In genomic region chr12:47769234-47770085, GRCh38 we compare ENCODE assay signal across 13 cellular contexts. TPM values are rescaled to one million over a fixed set of nuclear protein-coding genes. Genes with fewer than 3 reads are reported as not detected.
DNase-seq lines count a peak whose midpoint lies in the region; ATAC-seq, FAIRE-seq and TF ChIP-seq lines count a peak whose summit lies in the region.
"Had no signal": no experiment of that assay in that cellular context is flagged by ENCODE, and none has a peak within 500 bp of the region (broad histone marks: within the 10 kb centered on the region; RNA-seq: fewer than 3 reads in every experiment).

No MANE protein-coding gene starts in this region.

- H2AFZ ChIP-seq in IMR-90 (replicated peaks; ENCODE audit: low read length, poor library complexity) (no peak overlapping the region), keratinocyte (ENCODE audit: control insufficient read depth, low read length) (no peak overlapping the region)
- H2AFZ ChIP-seq: GM23248 had no signal

- H3K9me3 ChIP-seq in IMR-90 (ENCODE audit: control insufficient read depth, insufficient read depth, low read length): no peaks in the 10 kb centered on the region
- no peaks in the 10 kb centered on the region for H3K9me3 ChIP-seq in SK-N-MC (ENCODE audit: low read depth, low read length)
- no peaks in the 10 kb centered on the region for H3K9me3 ChIP-seq in keratinocyte (ENCODE audit: control insufficient read depth, low read depth, low read length)

- H2BK120ac ChIP-seq in IMR-90 (ENCODE audit: low read depth, low read length): no peak overlapping the region

- H3K9ac ChIP-seq in IMR-90 (ENCODE audit: low read depth, low read length) (no peak overlapping the region), SK-N-MC (ENCODE audit: insufficient read length) (peak overlapping the region; percentile 16), keratinocyte (ENCODE audit: control insufficient read depth, extremely low read depth, insufficient read depth, low read length) (no peak overlapping the region)
- H3K9ac ChIP-seq: GM23248 had no signal

- TF ChIP-seq CTCF in IMR-90 (conservative IDR thresholded peaks at IDR 0.05; ENCODE audit: low read depth, low read length) (no peak), keratinocyte (optimal IDR thresholded peaks at IDR 0.05 in 1 of 3, IDR thresholded peaks at IDR 0.05 in 1 of 3, conservative IDR thresholded peaks at IDR 0.05 in 1 of 3; ENCODE audit: extremely low read depth in 1 of 3, insufficient read depth in 2 of 3, low read length in 3 of 3) (no peak)

- H2BK5ac ChIP-seq in IMR-90 (ENCODE audit: low read depth, low read length, poor library complexity, severe bottlenecking): no peak overlapping the region

- peak overlapping the region; percentile 3; the same call in 1 of the 2 replicates for H2AK5ac ChIP-seq in IMR-90 (ENCODE audit: low read depth, low read length)

- H3K79me1 ChIP-seq in IMR-90 (ENCODE audit: low read depth in 1 of 2, low read length in 2 of 2): peaks cover 0 to 3% of the 10 kb centered on the region in 2 experiments; a peak in 1 of 4 replicates

- no peaks in the 10 kb centered on the region for H3K27me3 ChIP-seq in IMR-90 (ENCODE audit: control insufficient read depth, insufficient read depth, low read length)
- H3K27me3 ChIP-seq in keratinocyte (ENCODE audit: control insufficient read depth, extremely low read depth, insufficient read depth, low read length): no peaks in the 10 kb centered on the region

- DNase-seq in IMR-90 (no peak), SK-N-MC (ENCODE audit: low read depth, low spot score) (no peak), keratinocyte (ENCODE audit: low read depth, low spot score) (no peak), superior temporal gyrus (ENCODE audit: extremely low spot score) (peak; percentile 16)
- DNase-seq in stimulated activated CD4-positive, alpha-beta T cell treated with anti-CD3 and anti-CD28 coated beads, Interleukin-4, amount 100 ng/mL, for 4 hours: no peak
- DNase-seq: CD8-positive, alpha-beta T cell; NCI-H2029 treated with DMSO at 0.1 percent for 48 hours; NCI-H524 treated with DMSO at 0.1 percent for 48 hours had no signal

- H3K4me1 ChIP-seq in IMR-90 (ENCODE audit: control insufficient read depth, insufficient read depth, low read length) (peaks cover 9% of the 10 kb centered on the region), keratinocyte (ENCODE audit: control insufficient read depth, extremely low read depth, insufficient read depth, low read length) (peaks cover 60% of the 10 kb centered on the region)

- WGBS in IMR-90 (ENCODE audit: extremely low coverage in 2 of 2, insufficient read length in 1 of 2), 2 experiments: no CpG with 5 or more reads among the region's 4 CpGs

- H3K4me3 ChIP-seq in IMR-90 (ENCODE audit: insufficient read depth, low read depth, low read length): no peak overlapping the region
- peak overlapping the region; percentile 63; the same call in 1 of the 2 replicates for H3K4me3 ChIP-seq in SK-N-MC
- H3K4me3 ChIP-seq in keratinocyte (ENCODE audit: control insufficient read depth in 2 of 3, extremely low read depth in 1 of 3, insufficient read depth in 2 of 3, low read depth in 1 of 3, low read length in 3 of 3): no peak overlapping the region
- H3K4me3 ChIP-seq: GM23248 had no signal

- H3K27ac ChIP-seq in IMR-90 (ENCODE audit: insufficient read depth, low read length) (no peak overlapping the region), SK-N-MC (peak overlapping the region; percentile 49; the same call in 1 of the 2 replicates), keratinocyte (ENCODE audit: control insufficient read depth, insufficient read depth, low read length) (no peak overlapping the region)
- H3K27ac ChIP-seq: GM23248 had no signal

- H4K20me1 ChIP-seq in IMR-90 (ENCODE audit: insufficient read depth, low read length) (no peaks in the 10 kb centered on the region), keratinocyte (ENCODE audit: control insufficient read depth, extremely low read depth, insufficient read depth, low read length) (no peaks in the 10 kb centered on the region)

- H4K8ac ChIP-seq in IMR-90 (ENCODE audit: low read depth in 2 of 2, low read length in 2 of 2): no peak overlapping the region

- H3K4ac ChIP-seq in IMR-90 (ENCODE audit: low read depth, low read length): no peak overlapping the region

- no peaks in the 10 kb centered on the region for H3K36me3 ChIP-seq in IMR-90 (ENCODE audit: control insufficient read depth, insufficient read depth, low read length)
- H3K36me3 ChIP-seq in SK-N-MC (ENCODE audit: insufficient read depth, low read length): no peaks in the 10 kb centered on the region
- H3K36me3 ChIP-seq in keratinocyte (ENCODE audit: control insufficient read depth in 2 of 2, extremely low read depth in 1 of 2, insufficient read depth in 2 of 2, low read length in 2 of 2): no peaks in the 10 kb centered on the region

- H3K14ac ChIP-seq in IMR-90 (replicated peaks; ENCODE audit: low read depth, low read length): no peak overlapping the region

- ATAC-seq in IMR-90 (ENCODE audit: low read depth) (no peak), HG02938 (IDR thresholded peaks at IDR 0.05; ENCODE audit: unreplicated experiment) (no peak), GM18909 (IDR thresholded peaks at IDR 0.05; ENCODE audit: poor library complexity, unreplicated experiment) (no peak)
- ATAC-seq: CD8-positive, alpha-beta T cell; Right ventricle myocardium inferior had no signal

- dilution Hi-C loops in IMR-90 (cut with HindIII; ENCODE audit: low sequenced_read_pairs, unreplicated experiment): no loop called here
- dilution Hi-C loops in keratinocyte (cut with MboI; ENCODE audit: extremely low pct_ligation_motif_present, low sequenced_read_pairs): no loop called here

- H2BK15ac ChIP-seq in IMR-90 (ENCODE audit: low read depth, low read length): 0 out of 3 replicates have a peak overlapping the region, but pooled peaks have one; percentile 1

- H4K91ac ChIP-seq in IMR-90 (ENCODE audit: insufficient read depth, low read depth, low read length): no peak overlapping the region

- H3K18ac ChIP-seq in IMR-90 (ENCODE audit: low read depth, low read length): no peak overlapping the region

- TF ChIP-seq RAD21 in IMR-90 (IDR thresholded peaks at IDR 0.05; ENCODE audit: low read length): no peak

- H3K23ac ChIP-seq in IMR-90 (ENCODE audit: low read depth, low read length): no peak overlapping the region

- H3K9me1 ChIP-seq in IMR-90 (ENCODE audit: insufficient read depth, low read length): peaks cover under 1% of the 10 kb centered on the region; the same call in 1 of the 2 replicates
- no peaks in the 10 kb centered on the region for H3K9me1 ChIP-seq in keratinocyte (ENCODE audit: control insufficient read depth, extremely low read depth, insufficient read depth, low read length)

- no peak for TF ChIP-seq POLR2A in IMR-90 (IDR thresholded peaks at IDR 0.05; ENCODE audit: low read depth, low read length)

- H3K4me2 ChIP-seq in IMR-90 (ENCODE audit: low read depth, low read length): no peak overlapping the region
- peak overlapping the region; percentile 7 for H3K4me2 ChIP-seq in keratinocyte (ENCODE audit: control insufficient read depth, extremely low read depth, insufficient read depth, low read depth, low read length)

- no peak overlapping the region for H2AK9ac ChIP-seq in IMR-90 (replicated peaks; ENCODE audit: low read depth, low read length, poor library complexity)

- CTCF ChIA-PET in IMR-90 (lab: Yijun Ruan, JAX): interaction anchor here (0.8 to 2.3 kb wide), 3 partner anchors 10 to 55 kb away, joined by 3 to 7 read pairs (median 4); partner anchors contain the start of gene RAPGEF3

- BruUV-seq in IMR-90 (replicated peaks; lab: Mats Ljungman, UMichigan): no TSS peak

- POLR2A ChIA-PET in IMR-90 (lab: Charles Lee; ENCODE audit: unreplicated experiment): no interaction called here

- H4K5ac ChIP-seq in IMR-90 (ENCODE audit: low read depth, low read length): no peak overlapping the region

- no peak overlapping the region for H3K56ac ChIP-seq in IMR-90 (ENCODE audit: extremely low read depth, insufficient read depth, low read length)

- peaks cover 7% of the 10 kb centered on the region for H3K79me2 ChIP-seq in keratinocyte (ENCODE audit: control insufficient read depth, insufficient read depth, low read length)

- intact Hi-C loops in IMR-90 (cut with micrococcal nuclease): loop anchor here (5.0 to 10.0 kb wide), 2 partner anchors 222 to 735 kb away; no protein-coding TSS in a partner anchor

- H2BK20ac ChIP-seq in IMR-90 (ENCODE audit: low read depth, low read length): no peak overlapping the region

- peak; percentile 68 for FAIRE-seq in keratinocyte (lab: Jason Lieb, UNC)

- in situ Hi-C loops in IMR-90 (cut with MboI; ENCODE audit: low sequenced_read_pairs): no loop called here

RNA-seq across cellular contexts. Expression of gene SLC48A1, which starts 3.6 kb away (rescaled TPM):
- 4.4 and 4.8 TPM in 2 replicates for total RNA-seq in IMR-90 (2012; rRNA removed)
- 5.9 and 6.0 TPM in 2 replicates for polyA plus RNA-seq in IMR-90 (2012; rRNA removed)
- polyA plus RNA-seq in IMR-90 (2012; cell fraction: cytosol; rRNA removed): 4.1 and 10.3 TPM in 2 replicates
- polyA plus RNA-seq in IMR-90 (2012; cell fraction: nucleus; rRNA removed; ENCODE audit: low replicate concordance): 10.0 and 10.3 TPM in 2 replicates
- 7.8 to 15.3 TPM (median 8.1 TPM) in 3 replicates for polyA plus RNA-seq in keratinocyte
- polyA plus RNA-seq in keratinocyte (2011; ENCODE audit: low read depth): 1.5 TPM
- polyA plus RNA-seq in keratinocyte (2011; cell fraction: cytosol; rRNA removed): 10.8 and 12.2 TPM in 2 replicates
- 14.4 and 18.3 TPM in 2 replicates for polyA plus RNA-seq in keratinocyte (2011; cell fraction: nucleus; rRNA removed)
- polyA plus RNA-seq in keratinocyte (2012; ENCODE audit: low replicate concordance): 11.7 and 13.6 TPM in 2 replicates
- polyA minus RNA-seq in keratinocyte: 12.8 to 29.3 TPM (median 16.5 TPM) in 3 replicates
- 16.5 TPM for polyA minus RNA-seq in keratinocyte (2011; cell fraction: cytosol; rRNA and poly(A)+ RNA removed)
- polyA minus RNA-seq in keratinocyte (2011; cell fraction: nucleus; rRNA and poly(A)+ RNA removed): 5.4 and 5.8 TPM in 2 replicates

RNA-seq across cellular contexts. Expression of gene RAPGEF3, which starts 10.8 kb away (rescaled TPM):
- 0.83 and 1.3 TPM in 2 replicates for total RNA-seq in IMR-90 (2012; rRNA removed)
- polyA plus RNA-seq in IMR-90 (2012; rRNA removed): 2.0 and 2.9 TPM in 2 replicates
- polyA plus RNA-seq in IMR-90 (2012; cell fraction: cytosol; rRNA removed): 1.7 TPM in 2 replicates
- polyA plus RNA-seq in IMR-90 (2012; cell fraction: nucleus; rRNA removed; ENCODE audit: low replicate concordance): 11.2 and 11.8 TPM in 2 replicates
- polyA plus RNA-seq in keratinocyte: 4.1 to 5.7 TPM (median 5.1 TPM) in 3 replicates
- 2.2 TPM for polyA plus RNA-seq in keratinocyte (2011; ENCODE audit: low read depth)
- 1.8 and 2.7 TPM in 2 replicates for polyA plus RNA-seq in keratinocyte (2011; cell fraction: cytosol; rRNA removed)
- 13.1 and 17.2 TPM in 2 replicates for polyA plus RNA-seq in keratinocyte (2011; cell fraction: nucleus; rRNA removed)
- polyA plus RNA-seq in keratinocyte (2012; ENCODE audit: low replicate concordance): 1.9 and 6.5 TPM in 2 replicates
- 5.5 to 25.3 TPM (median 5.9 TPM) in 3 replicates for polyA minus RNA-seq in keratinocyte
- polyA minus RNA-seq in keratinocyte (2011; cell fraction: cytosol; rRNA and poly(A)+ RNA removed): 8.1 TPM
- polyA minus RNA-seq in keratinocyte (2011; cell fraction: nucleus; rRNA and poly(A)+ RNA removed): 5.7 and 7.1 TPM in 2 replicates

RNA-seq across cellular contexts. Expression of gene ENDOU, which starts 44.2 kb away (rescaled TPM):
- under 0.01 TPM in 2 replicates for total RNA-seq in IMR-90 (2012; rRNA removed)
- polyA plus RNA-seq in IMR-90 (2012; rRNA removed) (0.07 and 0.09 TPM in 2 replicates), keratinocyte (0.28 to 0.35 TPM (median 0.33 TPM) in 3 replicates)
- polyA plus RNA-seq in IMR-90 (2012; cell fraction: cytosol; rRNA removed): 0.03 TPM in 1 of 2 replicates, not detected in the other
- polyA plus RNA-seq in IMR-90 (2012; cell fraction: nucleus; rRNA removed; ENCODE audit: low replicate concordance): 0.11 and 0.15 TPM in 2 replicates
- not detected for polyA plus RNA-seq in keratinocyte (2011; ENCODE audit: low read depth)
- polyA plus RNA-seq in keratinocyte (2011; cell fraction: cytosol; rRNA removed): 0.04 TPM in 2 replicates
- polyA plus RNA-seq in keratinocyte (2011; cell fraction: nucleus; rRNA removed): 0.83 and 0.99 TPM in 2 replicates
- polyA plus RNA-seq in keratinocyte (2012; ENCODE audit: low replicate concordance): 0.13 and 0.24 TPM in 2 replicates
- polyA minus RNA-seq in keratinocyte: 0.23 to 0.61 TPM in 2 of 3 replicates, not detected in the other
- not detected for polyA minus RNA-seq in keratinocyte (2011; cell fraction: cytosol; rRNA and poly(A)+ RNA removed)
- polyA minus RNA-seq in keratinocyte (2011; cell fraction: nucleus; rRNA and poly(A)+ RNA removed): 0.47 and 1.1 TPM in 2 replicates
- total RNA-seq: Right ventricle myocardium inferior had no signal
- polyA plus RNA-seq: BJ, GM23248 had no signal

RNA-seq across cellular contexts. Expression of gene HDAC7, which starts 50.2 kb away (rescaled TPM):
- total RNA-seq in IMR-90 (2012; rRNA removed): 10.4 and 10.6 TPM in 2 replicates
- 64.7 and 65.1 TPM in 2 replicates for polyA plus RNA-seq in IMR-90 (2012; rRNA removed)
- polyA plus RNA-seq in IMR-90 (2012; cell fraction: cytosol; rRNA removed): 51.5 and 60.5 TPM in 2 replicates
- polyA plus RNA-seq in IMR-90 (2012; cell fraction: nucleus; rRNA removed; ENCODE audit: low replicate concordance): 183 and 377 TPM in 2 replicates
- 15.8 to 32.4 TPM (median 17.0 TPM) in 3 replicates for polyA plus RNA-seq in keratinocyte
- 27.9 TPM for polyA plus RNA-seq in keratinocyte (2011; ENCODE audit: low read depth)
- polyA plus RNA-seq in keratinocyte (2011; cell fraction: cytosol; rRNA removed): 13.0 and 21.8 TPM in 2 replicates
- polyA plus RNA-seq in keratinocyte (2011; cell fraction: nucleus; rRNA removed): 67.6 and 79.0 TPM in 2 replicates
- polyA plus RNA-seq in keratinocyte (2012; ENCODE audit: low replicate concordance): 24.3 and 37.1 TPM in 2 replicates
- polyA minus RNA-seq in keratinocyte: 13.7 to 55.7 TPM (median 18.8 TPM) in 3 replicates
- polyA minus RNA-seq in keratinocyte (2011; cell fraction: cytosol; rRNA and poly(A)+ RNA removed): 32.6 TPM
- polyA minus RNA-seq in keratinocyte (2011; cell fraction: nucleus; rRNA and poly(A)+ RNA removed): 23.3 and 24.6 TPM in 2 replicates
